Comparison of ENCODE assay signal across 33 cellular contexts in the genomic region with DNA sequence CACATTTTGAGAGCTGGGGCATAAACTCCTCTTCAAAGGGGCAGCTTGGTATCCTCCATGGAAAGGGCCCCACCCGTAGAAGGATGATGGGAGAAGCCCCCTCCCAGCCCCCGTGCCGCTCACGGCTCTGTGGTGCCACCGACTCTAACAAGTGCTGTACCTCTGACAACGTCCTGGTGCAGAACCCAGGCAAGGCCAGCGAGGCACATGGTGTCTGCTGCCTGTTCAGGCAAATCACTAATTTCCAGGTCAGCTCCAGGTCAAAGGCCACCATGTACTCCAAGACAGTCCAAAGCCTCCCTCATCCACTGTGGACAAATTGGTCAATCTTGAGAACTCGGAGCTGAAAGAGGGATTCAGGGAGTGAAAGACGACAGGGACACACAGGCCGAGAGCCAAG. TPM values are rescaled to one million over a fixed set of nuclear protein-coding genes. Genes with fewer than 3 reads are reported as not detected.
"Had no signal": no experiment of that assay in that cellular context is flagged by ENCODE, and none has a peak within 500 bp of the region (broad histone marks: within the 10 kb centered on the region; RNA-seq: fewer than 3 reads in every experiment).

No MANE protein-coding gene starts in this region.

- H3K9me3 ChIP-seq: neutrophil, pancreas, psoas muscle, right lobe of liver, sigmoid colon, suprapubic skin, testis, transverse colon, upper lobe of left lung, vagina had no signal

- H3K4me1 ChIP-seq: pancreas, psoas muscle, right lobe of liver, sigmoid colon, suprapubic skin, testis, tibial artery, transverse colon, upper lobe of left lung, vagina had no signal

- H3K4me1 Mint-ChIP-seq: naive thymus-derived CD8-positive, alpha-beta T cell; stimulated activated memory B cell treated with anti-CD40 and anti-IgM and Interleukin-4, amounts not matched to agents 10 μg/mL and 1 μg/mL and 100 μg/mL, for 72 hours; stimulated activated naive CD8-positive, alpha-beta T cell treated with anti-CD3 and anti-CD28 coated beads, Interleukin-15, amount 100 ng/mL, for 72 hours had no signal

- ATAC-seq: naive thymus-derived CD8-positive, alpha-beta T cell; natural killer cell treated with Interleukin-12 subunit alpha and Interleukin-12 subunit beta and Interleukin-15 and Interleukin-18, amount 100 ng/mL, for 72 hours; psoas muscle; right cardiac atrium; right lobe of liver; stimulated activated memory B cell treated with anti-CD40 and anti-IgM and Interleukin-4, amounts not matched to agents 10 μg/mL and 1 μg/mL and 100 μg/mL, for 72 hours; stimulated activated naive CD8-positive, alpha-beta T cell treated with anti-CD3 and anti-CD28 coated beads, Interleukin-15, amount 100 ng/mL, for 72 hours; stimulated activated naive CD8-positive, alpha-beta T cell treated with anti-CD3 and anti-CD28 coated beads, Interleukin-15, Interleukin-2, amounts not matched to agents 100 U/mL and 50 U/mL, for 24 hours had no signal

- H3K27ac Mint-ChIP-seq: natural killer cell treated with Interleukin-12 subunit alpha and Interleukin-12 subunit beta and Interleukin-15 and Interleukin-18, amount 100 ng/mL, for 72 hours; nephron progenitor cell; progenitor cell of endocrine pancreas; stimulated activated memory B cell treated with anti-CD40 and anti-IgM and Interleukin-4, amounts not matched to agents 10 μg/mL and 1 μg/mL and 100 μg/mL, for 72 hours; stimulated activated naive CD8-positive, alpha-beta T cell treated with anti-CD3 and anti-CD28 coated beads, Interleukin-15, amount 100 ng/mL, for 72 hours had no signal

- H3K27ac ChIP-seq: neutrophil, pancreas, psoas muscle, right lobe of liver, sigmoid colon, suprapubic skin, testis, tibial artery, transverse colon, upper lobe of left lung, vagina had no signal

- H3K36me3 ChIP-seq: neutrophil, pancreas, right lobe of liver, sigmoid colon, suprapubic skin, tibial artery, transverse colon, upper lobe of left lung, vagina had no signal

- H3K9me3 Mint-ChIP-seq: naive thymus-derived CD8-positive, alpha-beta T cell; natural killer cell treated with Interleukin-12 subunit alpha and Interleukin-12 subunit beta and Interleukin-15 and Interleukin-18, amount 100 ng/mL, for 72 hours; neural crest cell; stimulated activated memory B cell treated with anti-CD40 and anti-IgM and Interleukin-4, amounts not matched to agents 10 μg/mL and 1 μg/mL and 100 μg/mL, for 72 hours; stimulated activated naive CD8-positive, alpha-beta T cell treated with anti-CD3 and anti-CD28 coated beads, Interleukin-15, amount 100 ng/mL, for 72 hours had no signal

- DNase-seq: naive thymus-derived CD8-positive, alpha-beta T cell; nephron progenitor cell; nucleus accumbens; sigmoid colon; small intestine; stimulated activated CD4-positive, alpha-beta T cell treated with anti-CD3 and anti-CD28 coated beads, Interleukin-12 subunit alpha, Interleukin-12 subunit beta, amount 100 ng/mL, for 4 hours; stimulated activated CD4-positive, alpha-beta T cell treated with anti-CD3 and anti-CD28 coated beads, Interleukin-1b, Interleukin-23, amount 100 ng/mL, for 48 hours; stimulated activated CD4-positive, alpha-beta T cell treated with anti-CD3 and anti-CD28 coated beads, Interleukin-4, amount 100 ng/mL, for 1 hour; stimulated activated CD4-positive, alpha-beta T cell treated with anti-CD3 and anti-CD28 coated beads, Interleukin-4, amount 100 ng/mL, for 4 hours; stimulated activated CD8-positive, alpha-beta memory T cell treated with anti-CD3 and anti-CD28 coated beads, Interleukin-4, amount 100 ng/mL, for 48 hours; stimulated activated naive CD4-positive, alpha-beta T cell; stimulated activated naive CD8-positive, alpha-beta T cell treated with anti-CD3 and anti-CD28 coated beads, Interleukin-15, amount 100 ng/mL, for 72 hours; stimulated activated naive CD8-positive, alpha-beta T cell treated with anti-CD3 and anti-CD28 coated beads, Interleukin-15, Interleukin-2, amounts not matched to agents 100 U/mL and 50 U/mL, for 24 hours; substantia nigra; testis; tibial artery; transverse colon; upper lobe of left lung had no signal

- H3K36me3 Mint-ChIP-seq: naive thymus-derived CD8-positive, alpha-beta T cell; natural killer cell treated with Interleukin-12 subunit alpha and Interleukin-12 subunit beta and Interleukin-15 and Interleukin-18, amount 100 ng/mL, for 72 hours; stimulated activated memory B cell treated with anti-CD40 and anti-IgM and Interleukin-4, amounts not matched to agents 10 μg/mL and 1 μg/mL and 100 μg/mL, for 72 hours had no signal

- H3K27me3 ChIP-seq: pancreas, right lobe of liver, testis, upper lobe of left lung, vagina had no signal

- H3K4me3 ChIP-seq: pancreas, psoas muscle, right lobe of liver, sigmoid colon, suprapubic skin, testis, tibial artery, transverse colon, upper lobe of left lung, vagina had no signal

- H3K4me3 Mint-ChIP-seq: naive thymus-derived CD8-positive, alpha-beta T cell; natural killer cell treated with Interleukin-12 subunit alpha and Interleukin-12 subunit beta and Interleukin-15 and Interleukin-18, amount 100 ng/mL, for 72 hours; nephron progenitor cell; neural crest cell; stimulated activated memory B cell treated with anti-CD40 and anti-IgM and Interleukin-4, amounts not matched to agents 10 μg/mL and 1 μg/mL and 100 μg/mL, for 72 hours; stimulated activated naive CD8-positive, alpha-beta T cell treated with anti-CD3 and anti-CD28 coated beads, Interleukin-15, amount 100 ng/mL, for 72 hours had no signal

RNA-seq across cellular contexts. Expression of a gene that starts 11.4 kb away (rescaled TPM):
- total RNA-seq: naive thymus-derived CD8-positive, alpha-beta T cell; natural killer cell treated with Interleukin-12 subunit alpha and Interleukin-12 subunit beta and Interleukin-15 and Interleukin-18, amount 100 ng/mL, for 72 hours; omental fat pad; osteocyte; pancreas; progenitor cell of endocrine pancreas; psoas muscle; renal cortical epithelial cell; right cardiac atrium; sigmoid colon; suprapubic skin; transverse colon; upper lobe of left lung; ureter; vagina had no signal
- polyA plus RNA-seq: naive thymus-derived CD8-positive, alpha-beta T cell; pancreas; psoas muscle; right cardiac atrium; sigmoid colon; small intestine had no signal
